1 cellular context compared by ENCODE assay signal in the genomic region with DNA sequence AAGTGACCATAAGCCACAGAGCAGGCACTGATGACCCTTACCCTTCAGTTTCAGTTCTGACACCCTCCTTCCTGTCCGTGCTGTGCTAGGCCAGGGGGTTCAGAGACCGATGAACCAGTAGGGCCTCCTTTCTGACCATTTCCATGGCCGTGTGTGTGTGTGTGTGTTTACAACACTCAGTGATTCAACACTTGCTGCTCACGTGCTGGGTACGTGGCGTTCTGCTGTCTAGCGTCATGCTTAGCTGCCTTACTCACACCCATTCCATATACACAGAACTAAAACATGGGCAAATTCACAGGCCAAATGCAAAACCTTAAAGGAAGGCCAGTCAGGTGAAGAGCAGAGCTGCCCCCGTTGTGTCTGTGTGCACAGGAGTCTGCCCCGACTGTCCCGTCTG.
A peak's percentile ranks its signal among the peaks of the same experiment; 100 is the strongest.
TF ChIP-seq lines count a peak whose summit lies in the region.

No MANE protein-coding gene starts in this region.

TF ChIP-seq in HepG2, 621 proteins besides CTCF, POLR2A, EP300 and RAD21 (continued from another document and continues in another):
- TF ChIP-seq, protein P1, sequence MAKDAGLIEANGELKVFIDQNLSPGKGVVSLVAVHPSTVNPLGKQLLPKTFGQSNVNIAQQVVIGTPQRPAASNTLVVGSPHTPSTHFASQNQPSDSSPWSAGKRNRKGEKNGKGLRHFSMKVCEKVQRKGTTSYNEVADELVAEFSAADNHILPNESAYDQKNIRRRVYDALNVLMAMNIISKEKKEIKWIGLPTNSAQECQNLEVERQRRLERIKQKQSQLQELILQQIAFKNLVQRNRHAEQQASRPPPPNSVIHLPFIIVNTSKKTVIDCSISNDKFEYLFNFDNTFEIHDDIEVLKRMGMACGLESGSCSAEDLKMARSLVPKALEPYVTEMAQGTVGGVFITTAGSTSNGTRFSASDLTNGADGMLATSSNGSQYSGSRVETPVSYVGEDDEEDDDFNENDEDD (CRISPR knock-in tag; IDR thresholded peaks at IDR 0.05; ENCODE audit: borderline replicate concordance) = peak; percentile 20; the same call in 1 of the 2 replicates
- TF ChIP-seq, protein P2, sequence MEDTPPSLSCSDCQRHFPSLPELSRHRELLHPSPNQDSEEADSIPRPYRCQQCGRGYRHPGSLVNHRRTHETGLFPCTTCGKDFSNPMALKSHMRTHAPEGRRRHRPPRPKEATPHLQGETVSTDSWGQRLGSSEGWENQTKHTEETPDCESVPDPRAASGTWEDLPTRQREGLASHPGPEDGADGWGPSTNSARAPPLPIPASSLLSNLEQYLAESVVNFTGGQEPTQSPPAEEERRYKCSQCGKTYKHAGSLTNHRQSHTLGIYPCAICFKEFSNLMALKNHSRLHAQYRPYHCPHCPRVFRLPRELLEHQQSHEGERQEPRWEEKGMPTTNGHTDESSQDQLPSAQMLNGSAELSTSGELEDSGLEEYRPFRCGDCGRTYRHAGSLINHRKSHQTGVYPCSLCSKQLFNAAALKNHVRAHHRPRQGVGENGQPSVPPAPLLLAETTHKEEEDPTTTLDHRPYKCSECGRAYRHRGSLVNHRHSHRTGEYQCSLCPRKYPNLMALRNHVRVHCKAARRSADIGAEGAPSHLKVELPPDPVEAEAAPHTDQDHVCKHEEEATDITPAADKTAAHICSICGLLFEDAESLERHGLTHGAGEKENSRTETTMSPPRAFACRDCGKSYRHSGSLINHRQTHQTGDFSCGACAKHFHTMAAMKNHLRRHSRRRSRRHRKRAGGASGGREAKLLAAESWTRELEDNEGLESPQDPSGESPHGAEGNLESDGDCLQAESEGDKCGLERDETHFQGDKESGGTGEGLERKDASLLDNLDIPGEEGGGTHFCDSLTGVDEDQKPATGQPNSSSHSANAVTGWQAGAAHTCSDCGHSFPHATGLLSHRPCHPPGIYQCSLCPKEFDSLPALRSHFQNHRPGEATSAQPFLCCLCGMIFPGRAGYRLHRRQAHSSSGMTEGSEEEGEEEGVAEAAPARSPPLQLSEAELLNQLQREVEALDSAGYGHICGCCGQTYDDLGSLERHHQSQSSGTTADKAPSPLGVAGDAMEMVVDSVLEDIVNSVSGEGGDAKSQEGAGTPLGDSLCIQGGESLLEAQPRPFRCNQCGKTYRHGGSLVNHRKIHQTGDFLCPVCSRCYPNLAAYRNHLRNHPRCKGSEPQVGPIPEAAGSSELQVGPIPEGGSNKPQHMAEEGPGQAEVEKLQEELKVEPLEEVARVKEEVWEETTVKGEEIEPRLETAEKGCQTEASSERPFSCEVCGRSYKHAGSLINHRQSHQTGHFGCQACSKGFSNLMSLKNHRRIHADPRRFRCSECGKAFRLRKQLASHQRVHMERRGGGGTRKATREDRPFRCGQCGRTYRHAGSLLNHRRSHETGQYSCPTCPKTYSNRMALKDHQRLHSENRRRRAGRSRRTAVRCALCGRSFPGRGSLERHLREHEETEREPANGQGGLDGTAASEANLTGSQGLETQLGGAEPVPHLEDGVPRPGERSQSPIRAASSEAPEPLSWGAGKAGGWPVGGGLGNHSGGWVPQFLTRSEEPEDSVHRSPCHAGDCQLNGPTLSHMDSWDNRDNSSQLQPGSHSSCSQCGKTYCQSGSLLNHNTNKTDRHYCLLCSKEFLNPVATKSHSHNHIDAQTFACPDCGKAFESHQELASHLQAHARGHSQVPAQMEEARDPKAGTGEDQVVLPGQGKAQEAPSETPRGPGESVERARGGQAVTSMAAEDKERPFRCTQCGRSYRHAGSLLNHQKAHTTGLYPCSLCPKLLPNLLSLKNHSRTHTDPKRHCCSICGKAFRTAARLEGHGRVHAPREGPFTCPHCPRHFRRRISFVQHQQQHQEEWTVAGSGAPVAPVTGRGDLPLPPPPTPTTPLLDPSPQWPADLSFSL (CRISPR knock-in tag; IDR thresholded peaks at IDR 0.05) = peak; percentile 64; the same call in 1 of the 2 replicates
- 0 out of 2 replicates have a peak, but pooled peaks have one; percentile 29 for TF ChIP-seq ZSCAN22 (CRISPR knock-in tag; IDR thresholded peaks at IDR 0.05)
- TF ChIP-seq YEATS4 (CRISPR knock-in tag; IDR thresholded peaks at IDR 0.05; ENCODE audit: borderline replicate concordance) = 0 out of 2 replicates have a peak, but pooled peaks have one; percentile 33
- no peak for TF ChIP-seq TCF7L2 (IDR thresholded peaks at IDR 0.05; ENCODE audit: low read depth, low read length)
- TF ChIP-seq, protein P3, sequence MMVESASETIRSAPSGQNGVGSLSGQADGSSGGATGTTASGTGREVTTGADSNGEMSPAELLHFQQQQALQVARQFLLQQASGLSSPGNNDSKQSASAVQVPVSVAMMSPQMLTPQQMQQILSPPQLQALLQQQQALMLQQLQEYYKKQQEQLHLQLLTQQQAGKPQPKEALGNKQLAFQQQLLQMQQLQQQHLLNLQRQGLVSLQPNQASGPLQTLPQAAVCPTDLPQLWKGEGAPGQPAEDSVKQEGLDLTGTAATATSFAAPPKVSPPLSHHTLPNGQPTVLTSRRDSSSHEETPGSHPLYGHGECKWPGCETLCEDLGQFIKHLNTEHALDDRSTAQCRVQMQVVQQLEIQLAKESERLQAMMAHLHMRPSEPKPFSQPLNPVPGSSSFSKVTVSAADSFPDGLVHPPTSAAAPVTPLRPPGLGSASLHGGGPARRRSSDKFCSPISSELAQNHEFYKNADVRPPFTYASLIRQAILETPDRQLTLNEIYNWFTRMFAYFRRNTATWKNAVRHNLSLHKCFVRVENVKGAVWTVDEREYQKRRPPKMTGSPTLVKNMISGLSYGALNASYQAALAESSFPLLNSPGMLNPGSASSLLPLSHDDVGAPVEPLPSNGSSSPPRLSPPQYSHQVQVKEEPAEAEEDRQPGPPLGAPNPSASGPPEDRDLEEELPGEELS (CRISPR knock-in tag; IDR thresholded peaks at IDR 0.05) = peak; percentile 75
- TF ChIP-seq ZNF556 (CRISPR knock-in tag; IDR thresholded peaks at IDR 0.05; ENCODE audit: borderline replicate concordance) = peak; percentile 75; the same call in 1 of the 2 replicates
- TF ChIP-seq ZNF773 (CRISPR knock-in tag; IDR thresholded peaks at IDR 0.05; ENCODE audit: borderline replicate concordance) = no peak
- no peak for TF ChIP-seq HOXD1 (CRISPR knock-in tag; IDR thresholded peaks at IDR 0.05)
- TF ChIP-seq, protein P4, sequence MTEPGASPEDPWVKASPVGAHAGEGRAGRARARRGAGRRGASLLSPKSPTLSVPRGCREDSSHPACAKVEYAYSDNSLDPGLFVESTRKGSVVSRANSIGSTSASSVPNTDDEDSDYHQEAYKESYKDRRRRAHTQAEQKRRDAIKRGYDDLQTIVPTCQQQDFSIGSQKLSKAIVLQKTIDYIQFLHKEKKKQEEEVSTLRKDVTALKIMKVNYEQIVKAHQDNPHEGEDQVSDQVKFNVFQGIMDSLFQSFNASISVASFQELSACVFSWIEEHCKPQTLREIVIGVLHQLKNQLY (CRISPR knock-in tag; IDR thresholded peaks at IDR 0.05) = peak; percentile 99
- TF ChIP-seq RARA (CRISPR knock-in tag; IDR thresholded peaks at IDR 0.05) = peak; percentile 43
- TF ChIP-seq, protein P5, sequence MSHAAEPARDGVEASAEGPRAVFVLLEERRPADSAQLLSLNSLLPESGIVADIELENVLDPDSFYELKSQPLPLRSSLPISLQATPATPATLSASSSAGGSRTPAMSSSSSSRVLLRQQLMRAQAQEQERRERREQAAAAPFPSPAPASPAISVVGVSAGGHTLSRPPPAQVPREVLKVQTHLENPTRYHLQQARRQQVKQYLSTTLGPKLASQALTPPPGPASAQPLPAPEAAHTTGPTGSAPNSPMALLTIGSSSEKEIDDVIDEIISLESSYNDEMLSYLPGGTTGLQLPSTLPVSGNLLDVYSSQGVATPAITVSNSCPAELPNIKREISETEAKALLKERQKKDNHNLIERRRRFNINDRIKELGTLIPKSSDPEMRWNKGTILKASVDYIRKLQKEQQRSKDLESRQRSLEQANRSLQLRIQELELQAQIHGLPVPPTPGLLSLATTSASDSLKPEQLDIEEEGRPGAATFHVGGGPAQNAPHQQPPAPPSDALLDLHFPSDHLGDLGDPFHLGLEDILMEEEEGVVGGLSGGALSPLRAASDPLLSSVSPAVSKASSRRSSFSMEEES (CRISPR knock-in tag; IDR thresholded peaks at IDR 0.05) = peak; percentile 57; the same call in 1 of the 2 replicates
- no peak for TF ChIP-seq NCOR1 (IDR thresholded peaks at IDR 0.05; ENCODE audit: borderline replicate concordance, low read length)
- peak; percentile 62; the same call in 1 of the 2 replicates for TF ChIP-seq DNMT3B (CRISPR knock-in tag; conservative IDR thresholded peaks at IDR 0.05)
- TF ChIP-seq ARNTL (CRISPR knock-in tag; IDR thresholded peaks at IDR 0.05) = 0 out of 2 replicates have a peak, but pooled peaks have one; percentile 45
- TF ChIP-seq HNF4A (CRISPR knock-in tag; IDR thresholded peaks at IDR 0.05) = no peak
- TF ChIP-seq FOXP1 (IDR thresholded peaks at IDR 0.05) = no peak
- peak; percentile 90 for TF ChIP-seq FOXP1 (CRISPR knock-in tag; IDR thresholded peaks at IDR 0.05)
- TF ChIP-seq, protein P6, sequence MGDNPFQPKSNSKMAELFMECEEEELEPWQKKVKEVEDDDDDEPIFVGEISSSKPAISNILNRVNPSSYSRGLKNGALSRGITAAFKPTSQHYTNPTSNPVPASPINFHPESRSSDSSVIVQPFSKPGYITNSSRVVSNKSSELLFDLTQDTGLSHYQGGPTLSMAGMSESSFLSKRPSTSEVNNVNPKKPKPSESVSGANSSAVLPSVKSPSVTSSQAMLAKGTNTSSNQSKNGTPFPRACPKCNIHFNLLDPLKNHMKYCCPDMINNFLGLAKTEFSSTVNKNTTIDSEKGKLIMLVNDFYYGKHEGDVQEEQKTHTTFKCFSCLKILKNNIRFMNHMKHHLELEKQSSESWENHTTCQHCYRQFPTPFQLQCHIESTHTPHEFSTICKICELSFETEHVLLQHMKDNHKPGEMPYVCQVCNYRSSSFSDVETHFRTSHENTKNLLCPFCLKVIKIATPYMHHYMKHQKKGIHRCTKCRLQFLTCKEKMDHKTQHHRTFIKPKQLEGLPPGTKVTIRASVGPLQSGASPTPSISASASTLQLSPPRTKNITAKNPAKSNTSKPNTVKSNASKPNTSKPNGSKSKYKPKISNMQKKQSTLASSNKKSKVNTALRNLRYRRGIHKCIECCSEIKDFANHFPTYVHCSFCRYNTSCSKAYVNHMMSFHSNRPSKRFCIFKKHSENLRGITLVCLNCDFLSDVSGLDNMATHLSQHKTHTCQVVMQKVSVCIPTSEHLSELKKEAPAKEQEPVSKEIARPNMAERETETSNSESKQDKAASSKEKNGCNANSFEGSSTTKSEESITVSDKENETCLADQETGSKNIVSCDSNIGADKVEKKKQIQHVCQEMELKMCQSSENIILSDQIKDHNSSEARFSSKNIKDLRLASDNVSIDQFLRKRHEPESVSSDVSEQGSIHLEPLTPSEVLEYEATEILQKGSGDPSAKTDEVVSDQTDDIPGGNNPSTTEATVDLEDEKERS (CRISPR knock-in tag; IDR thresholded peaks at IDR 0.05) = no peak
- TF ChIP-seq REPIN1 (CRISPR knock-in tag; IDR thresholded peaks at IDR 0.05; ENCODE audit: borderline replicate concordance, low read depth) = no peak
- TF ChIP-seq RXRA (CRISPR knock-in tag; IDR thresholded peaks at IDR 0.05) = no peak
- TF ChIP-seq, protein P7, sequence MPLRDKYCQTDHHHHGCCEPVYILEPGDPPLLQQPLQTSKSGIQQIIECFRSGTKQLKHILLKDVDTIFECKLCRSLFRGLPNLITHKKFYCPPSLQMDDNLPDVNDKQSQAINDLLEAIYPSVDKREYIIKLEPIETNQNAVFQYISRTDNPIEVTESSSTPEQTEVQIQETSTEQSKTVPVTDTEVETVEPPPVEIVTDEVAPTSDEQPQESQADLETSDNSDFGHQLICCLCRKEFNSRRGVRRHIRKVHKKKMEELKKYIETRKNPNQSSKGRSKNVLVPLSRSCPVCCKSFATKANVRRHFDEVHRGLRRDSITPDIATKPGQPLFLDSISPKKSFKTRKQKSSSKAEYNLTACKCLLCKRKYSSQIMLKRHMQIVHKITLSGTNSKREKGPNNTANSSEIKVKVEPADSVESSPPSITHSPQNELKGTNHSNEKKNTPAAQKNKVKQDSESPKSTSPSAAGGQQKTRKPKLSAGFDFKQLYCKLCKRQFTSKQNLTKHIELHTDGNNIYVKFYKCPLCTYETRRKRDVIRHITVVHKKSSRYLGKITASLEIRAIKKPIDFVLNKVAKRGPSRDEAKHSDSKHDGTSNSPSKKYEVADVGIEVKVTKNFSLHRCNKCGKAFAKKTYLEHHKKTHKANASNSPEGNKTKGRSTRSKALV (CRISPR knock-in tag; IDR thresholded peaks at IDR 0.05) = no peak
- TF ChIP-seq, protein P8, sequence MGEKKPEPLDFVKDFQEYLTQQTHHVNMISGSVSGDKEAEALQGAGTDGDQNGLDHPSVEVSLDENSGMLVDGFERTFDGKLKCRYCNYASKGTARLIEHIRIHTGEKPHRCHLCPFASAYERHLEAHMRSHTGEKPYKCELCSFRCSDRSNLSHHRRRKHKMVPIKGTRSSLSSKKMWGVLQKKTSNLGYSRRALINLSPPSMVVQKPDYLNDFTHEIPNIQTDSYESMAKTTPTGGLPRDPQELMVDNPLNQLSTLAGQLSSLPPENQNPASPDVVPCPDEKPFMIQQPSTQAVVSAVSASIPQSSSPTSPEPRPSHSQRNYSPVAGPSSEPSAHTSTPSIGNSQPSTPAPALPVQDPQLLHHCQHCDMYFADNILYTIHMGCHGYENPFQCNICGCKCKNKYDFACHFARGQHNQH (CRISPR knock-in tag; IDR thresholded peaks at IDR 0.05) = peak; percentile 60; the same call in 1 of the 2 replicates
- TF ChIP-seq, protein P9, sequence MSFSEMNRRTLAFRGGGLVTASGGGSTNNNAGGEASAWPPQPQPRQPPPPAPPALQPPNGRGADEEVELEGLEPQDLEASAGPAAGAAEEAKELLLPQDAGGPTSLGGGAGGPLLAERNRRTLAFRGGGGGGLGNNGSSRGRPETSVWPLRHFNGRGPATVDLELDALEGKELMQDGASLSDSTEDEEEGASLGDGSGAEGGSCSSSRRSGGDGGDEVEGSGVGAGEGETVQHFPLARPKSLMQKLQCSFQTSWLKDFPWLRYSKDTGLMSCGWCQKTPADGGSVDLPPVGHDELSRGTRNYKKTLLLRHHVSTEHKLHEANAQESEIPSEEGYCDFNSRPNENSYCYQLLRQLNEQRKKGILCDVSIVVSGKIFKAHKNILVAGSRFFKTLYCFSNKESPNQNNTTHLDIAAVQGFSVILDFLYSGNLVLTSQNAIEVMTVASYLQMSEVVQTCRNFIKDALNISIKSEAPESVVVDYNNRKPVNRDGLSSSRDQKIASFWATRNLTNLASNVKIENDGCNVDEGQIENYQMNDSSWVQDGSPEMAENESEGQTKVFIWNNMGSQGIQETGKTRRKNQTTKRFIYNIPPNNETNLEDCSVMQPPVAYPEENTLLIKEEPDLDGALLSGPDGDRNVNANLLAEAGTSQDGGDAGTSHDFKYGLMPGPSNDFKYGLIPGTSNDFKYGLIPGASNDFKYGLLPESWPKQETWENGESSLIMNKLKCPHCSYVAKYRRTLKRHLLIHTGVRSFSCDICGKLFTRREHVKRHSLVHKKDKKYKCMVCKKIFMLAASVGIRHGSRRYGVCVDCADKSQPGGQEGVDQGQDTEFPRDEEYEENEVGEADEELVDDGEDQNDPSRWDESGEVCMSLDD (CRISPR knock-in tag; IDR thresholded peaks at IDR 0.05; ENCODE audit: borderline replicate concordance) = no peak
- TF ChIP-seq ISL2 (CRISPR knock-in tag; IDR thresholded peaks at IDR 0.05) = no peak
